In the genomic region with DNA sequence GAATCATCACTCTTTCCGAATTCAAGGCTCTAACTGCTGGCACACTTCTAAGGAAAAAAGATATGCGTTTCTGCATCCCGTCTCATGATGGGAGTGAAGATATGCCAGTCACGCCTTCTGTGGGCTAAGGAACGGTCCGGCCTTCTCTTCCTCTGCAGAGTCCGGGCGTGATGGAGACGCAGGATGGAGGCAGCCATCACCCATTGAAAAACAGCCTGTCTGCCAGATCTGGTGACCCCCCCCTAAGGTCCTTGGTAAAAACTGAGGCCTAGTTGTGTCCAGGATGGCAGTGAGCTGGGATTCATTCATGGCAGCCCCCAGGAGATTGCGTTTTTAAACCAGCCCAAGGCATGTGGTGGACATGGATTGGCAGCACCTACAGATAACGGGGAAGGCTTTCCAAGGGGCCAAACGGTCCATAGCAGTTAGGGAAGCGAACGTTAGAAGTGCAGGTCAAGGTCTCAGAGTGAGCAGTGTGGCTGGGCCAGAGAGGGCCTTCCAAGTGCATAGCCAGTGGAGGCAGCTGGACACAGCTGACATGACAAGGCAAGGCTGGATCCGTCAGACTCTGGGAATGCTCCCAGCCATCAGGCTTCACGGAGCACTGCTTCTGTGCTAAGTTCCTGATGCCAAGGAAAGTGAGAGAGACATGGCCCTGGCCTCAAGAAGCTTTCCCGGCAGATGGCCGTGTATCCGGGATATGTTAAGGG, we compare ENCODE assay signal across 26 cellular contexts. TPM values are rescaled to one million over a fixed set of nuclear protein-coding genes. Genes with fewer than 3 reads are reported as not detected.
"Had no signal": no experiment of that assay in that cellular context is flagged by ENCODE, and none has a peak within 500 bp of the region (broad histone marks: within the 10 kb centered on the region; RNA-seq: fewer than 3 reads in every experiment).

No MANE protein-coding gene starts in this region.

- H3K36me3 ChIP-seq: adrenal gland had no signal

- H3K4me3 ChIP-seq: adrenal gland, K562 had no signal

- DNase-seq: activated CD4-positive, alpha-beta memory T cell treated with anti-CD3 and anti-CD28 coated beads, Interleukin-2, amount 10 ng/mL, durations not matched to agents 7 days and 5 days; activated CD4-positive, alpha-beta T cell treated with anti-CD3 and anti-CD28 coated beads for 36 hours; activated CD4-positive, alpha-beta T cell treated with anti-CD3 and anti-CD28 coated beads, Interleukin-2, amount 50 U/mL, for 1 hour; activated CD8-positive, alpha-beta memory T cell treated with anti-CD3 and anti-CD28 coated beads, Interleukin-2, amount 50 U/mL, for 48 hours; activated naive CD4-positive, alpha-beta T cell treated with anti-CD3 and anti-CD28 coated beads, Interleukin-2, amount 50 U/mL, for 16 hours; activated naive CD8-positive, alpha-beta T cell treated with anti-CD3 and anti-CD28 coated beads, Interleukin-2, amount 10 ng/mL, durations not matched to agents 7 days and 5 days; activated T-cell treated with anti-CD3 and anti-CD28 coated beads, Interleukin-2, amount 50 U/mL, for 1 hour; aorta; Karpas-422; MM.1S; NCI-H1105; NCI-H1436; NCI-H1694 treated with DMSO at 0.1 percent for 48 hours; NCI-H2029 treated with DMSO at 0.1 percent for 48 hours; NCI-H345; NCI-H510A; NCI-H82; SIG-M5; T-cell; T-helper 2 cell; T1000 had no signal

- H3K9me3 ChIP-seq: adrenal gland had no signal

- H3K27me3 ChIP-seq: adrenal gland had no signal

- H3K27ac ChIP-seq: adrenal gland, VCaP had no signal

- ATAC-seq: activated CD4-positive, alpha-beta T cell treated with anti-CD3 and anti-CD28 coated beads for 36 hours; K562; T-cell had no signal

- H3K4me1 ChIP-seq: adrenal gland had no signal

RNA-seq across cellular contexts. Expression of gene EFCAB6, which starts 7.0 kb away (rescaled TPM):
- total RNA-seq: K562 had no signal

RNA-seq across cellular contexts. Expression of gene SULT4A1, which starts 43.2 kb away (rescaled TPM):
- total RNA-seq: activated CD4-positive, alpha-beta memory T cell treated with anti-CD3 and anti-CD28 coated beads, Interleukin-2, amount 10 ng/mL, durations not matched to agents 7 days and 5 days; activated naive CD8-positive, alpha-beta T cell treated with anti-CD3 and anti-CD28 coated beads, Interleukin-2, amount 10 ng/mL, durations not matched to agents 7 days and 5 days; aorta; OCI-LY7; RPMI7951; T-cell had no signal
